In genomic region chr1:206683313-206683712, GRCh38 we compare ENCODE assay signal across 19 cellular contexts. TPM values are rescaled to one million over a fixed set of nuclear protein-coding genes. Genes with fewer than 3 reads are reported as not detected.
DNase-seq lines count a peak whose midpoint lies in the region; ATAC-seq, FAIRE-seq and TF ChIP-seq lines count a peak whose summit lies in the region.
"Had no signal": no experiment of that assay in that cellular context is flagged by ENCODE, and none has a peak within 500 bp of the region (broad histone marks: within the 10 kb centered on the region; RNA-seq: fewer than 3 reads in every experiment).

No MANE protein-coding gene starts in this region.

- H2AFZ ChIP-seq in OCI-LY3 (ENCODE audit: low read depth, low read length) (no peak overlapping the region; the same call in 1 of the 2 replicates), K562 (ENCODE audit: low read depth, low read length) (peak overlapping the region; percentile 35; the same call in 1 of the 2 replicates)

- TF ChIP-seq RAD21 in K562 (CRISPR knock-in tag; conservative IDR thresholded peaks at IDR 0.05 in 1 of 2, IDR thresholded peaks at IDR 0.05 in 1 of 2), result no peak

- H3K27me3 Mint-ChIP-seq in CD8-positive, alpha-beta T cell (ENCODE audit: low read depth), result no peaks in the 10 kb centered on the region
- peaks cover 37% of the 10 kb centered on the region for H3K27me3 Mint-ChIP-seq in osteocyte (ENCODE audit: unreplicated experiment)

- POLR2A ChIA-PET in CD8-positive, alpha-beta T cell (lab: Charles Lee), result interaction anchor here (0.9 to 1.5 kb wide), 2 partner anchors 71 to 176 kb away, joined by 3 to 4 read pairs; partner anchors contain the start of genes EIF2D and RASSF5
- POLR2A ChIA-PET in K562 (lab: Yijun Ruan, JAX), result interaction anchor here (0.8 to 1.8 kb wide), 4 partner anchors 9 to 48 kb away, joined by 3 to 10 read pairs (median 4); partner anchors contain the start of gene DYRK3

- no peak for ATAC-seq in CD8-positive, alpha-beta T cell
- ATAC-seq in K562 (no peak), GM21360 (IDR thresholded peaks at IDR 0.05; ENCODE audit: unreplicated experiment) (no peak)
- ATAC-seq: PC-3 had no signal

- no peak for FAIRE-seq in K562 (lab: Jason Lieb, UNC)
- FAIRE-seq: GM12892 had no signal

- no peak for DNase-seq in CD8-positive, alpha-beta T cell
- DNase-seq in K562 (ENCODE audit: extremely low read depth in 1 of 4, low spot score in 3 of 4), result no peak
- DNase-seq in sigmoid colon, result peak; percentile 55
- DNase-seq in osteocyte (ENCODE audit: extremely low spot score, unreplicated experiment), result no peak
- no peak for DNase-seq in left ventricle myocardium inferior
- DNase-seq: BE2C, GF-D8, GOT3, NCI-H1092, NCI-H146, NCI-H2081, NCI-H2227 treated with DMSO at 0.1 percent for 48 hours, NCI-H524, PC-3, SJCRH30 had no signal

- no peaks in the 10 kb centered on the region for H3K36me3 ChIP-seq in CD8-positive, alpha-beta T cell (ENCODE audit: insufficient read depth, low read length)
- no peaks in the 10 kb centered on the region for H3K36me3 ChIP-seq in OCI-LY3 (replicated peaks; ENCODE audit: low read depth, low read length)
- H3K36me3 ChIP-seq in K562 (ENCODE audit: control insufficient read depth, insufficient read depth, low read length), result no peaks in the 10 kb centered on the region
- no peaks in the 10 kb centered on the region for H3K36me3 ChIP-seq in sigmoid colon
- no peaks in the 10 kb centered on the region for H3K36me3 ChIP-seq in left ventricle myocardium inferior
- H3K36me3 ChIP-seq: BE2C, SJCRH30 had no signal

- peaks cover 32% of the 10 kb centered on the region for H3K79me2 ChIP-seq in OCI-LY3 (ENCODE audit: low read length)
- peaks cover 31% of the 10 kb centered on the region for H3K79me2 ChIP-seq in K562 (ENCODE audit: control insufficient read depth, insufficient read depth, low read length)

- no peaks in the 10 kb centered on the region for H3K9me3 ChIP-seq in CD8-positive, alpha-beta T cell (ENCODE audit: low read length)
- H3K9me3 ChIP-seq in OCI-LY3 (ENCODE audit: insufficient read depth, low read length), result no peaks in the 10 kb centered on the region
- H3K9me3 ChIP-seq in K562 (replicated peaks; ENCODE audit: control insufficient read depth, insufficient read depth, low read depth, low read length), result no peaks in the 10 kb centered on the region
- H3K9me3 ChIP-seq in sigmoid colon, result no peaks in the 10 kb centered on the region
- no peaks in the 10 kb centered on the region for H3K9me3 ChIP-seq in left ventricle myocardium inferior (replicated peaks)
- H3K9me3 ChIP-seq: BE2C, SJCRH30 had no signal

- no peak overlapping the region for H3K27ac Mint-ChIP-seq in CD8-positive, alpha-beta T cell
- H3K27ac Mint-ChIP-seq in osteocyte (ENCODE audit: unreplicated experiment), result no peak overlapping the region

- H3K9ac ChIP-seq in OCI-LY3 (ENCODE audit: low read length), result peak overlapping the region; percentile 55
- peak overlapping the region in 1 of 2 experiments; percentile 61; a peak in 1 of 4 replicates for H3K9ac ChIP-seq in K562 (ENCODE audit: insufficient read depth in 1 of 2, low read depth in 2 of 2, low read length in 2 of 2)

- no peaks in the 10 kb centered on the region for H3K9me3 Mint-ChIP-seq in CD8-positive, alpha-beta T cell
- no peaks in the 10 kb centered on the region for H3K9me3 Mint-ChIP-seq in osteocyte (ENCODE audit: unreplicated experiment)

- H4K20me1 ChIP-seq in OCI-LY3 (ENCODE audit: insufficient read depth, low read length) (peaks cover 24% of the 10 kb centered on the region), K562 (replicated peaks; ENCODE audit: control insufficient read depth, insufficient read depth, low read length) (peaks cover 18% of the 10 kb centered on the region)

- peaks cover 27% of the 10 kb centered on the region for H3K4me1 Mint-ChIP-seq in CD8-positive, alpha-beta T cell (ENCODE audit: low read depth)
- peaks cover 26% of the 10 kb centered on the region for H3K4me1 Mint-ChIP-seq in osteocyte (ENCODE audit: unreplicated experiment)

- H3K4me3 Mint-ChIP-seq in CD8-positive, alpha-beta T cell, result peak overlapping the region; percentile 38
- no peak overlapping the region for H3K4me3 Mint-ChIP-seq in osteocyte (ENCODE audit: unreplicated experiment)

- H3K4me1 ChIP-seq in CD8-positive, alpha-beta T cell (ENCODE audit: insufficient read depth, low read length), result peaks cover 22% of the 10 kb centered on the region
- H3K4me1 ChIP-seq in OCI-LY3 (ENCODE audit: low read length) (peaks cover 75% of the 10 kb centered on the region), K562 (replicated peaks in 1 of 2; ENCODE audit: control insufficient read depth in 2 of 2, insufficient read depth in 2 of 2, low read length in 2 of 2) (peaks cover 29 to 55% of the 10 kb centered on the region in 2 experiments), sigmoid colon (peaks cover 0 to 28% (median 26%) of the 10 kb centered on the region in 4 donors), left ventricle myocardium inferior (peaks cover 53% of the 10 kb centered on the region)
- H3K4me1 ChIP-seq: BE2C had no signal

- H3K27me3 ChIP-seq in CD8-positive, alpha-beta T cell (ENCODE audit: insufficient read depth, low read length), result no peaks in the 10 kb centered on the region
- H3K27me3 ChIP-seq in OCI-LY3 (ENCODE audit: low read depth, low read length), result peaks cover 11% of the 10 kb centered on the region
- no peaks in the 10 kb centered on the region; a peak in 1 of 5 replicates for H3K27me3 ChIP-seq in K562 (ENCODE audit: control insufficient read depth in 2 of 2, insufficient read depth in 2 of 2, low read length in 2 of 2)
- H3K27me3 ChIP-seq in sigmoid colon, result no peaks in the 10 kb centered on the region
- no peaks in the 10 kb centered on the region for H3K27me3 ChIP-seq in left ventricle myocardium inferior (ENCODE audit: low read depth)
- H3K27me3 ChIP-seq: SJCRH30 had no signal

- TF ChIP-seq POLR2A in K562 (conservative IDR thresholded peaks at IDR 0.05) (no peak), sigmoid colon (IDR thresholded peaks at IDR 0.05) (no peak)

- no TSS peak for BruUV-seq in K562 (replicated peaks; lab: Mats Ljungman, UMichigan)

- 32% methylated on average over 6 of the region's 6 CpGs for WGBS in K562 (ENCODE audit: insufficient coverage, low coverage, missing lambda C conversion rate)
- 89 to 95% methylated on average over 6 of the region's 6 CpGs for WGBS in sigmoid colon, 2 donors

- H3K4me2 ChIP-seq in OCI-LY3 (ENCODE audit: low read length) (peak overlapping the region; percentile 94), K562 (ENCODE audit: insufficient read depth, low read length) (no peak overlapping the region)

- CTCF ChIA-PET in CD8-positive, alpha-beta T cell (lab: Charles Lee), result interaction anchor here (1.0 to 3.1 kb wide), 6 partner anchors 11 to 125 kb away, joined by 3 to 18 read pairs (median 3); partner anchors contain the start of gene DYRK3
- CTCF ChIA-PET in K562 (lab: Yijun Ruan, JAX; ENCODE audit: low intra/inter-chr PET ratio), result no interaction called here

- TF ChIP-seq EP300 in K562 (IDR thresholded peaks at IDR 0.05; ENCODE audit: low read length) (no peak), sigmoid colon (IDR thresholded peaks at IDR 0.05) (no peak)

- H3K36me3 Mint-ChIP-seq in CD8-positive, alpha-beta T cell, result peaks cover 13% of the 10 kb centered on the region
- peaks cover 2% of the 10 kb centered on the region for H3K36me3 Mint-ChIP-seq in osteocyte (ENCODE audit: unreplicated experiment)

- H3K27ac ChIP-seq in CD8-positive, alpha-beta T cell (ENCODE audit: low read depth, low read length), result no peak overlapping the region
- H3K27ac ChIP-seq in OCI-LY3 (ENCODE audit: low read length), result peak overlapping the region; percentile 70
- no peak overlapping the region for H3K27ac ChIP-seq in K562 (ENCODE audit: extremely low read depth, low read depth, low read length)
- H3K27ac ChIP-seq in sigmoid colon, result no peak overlapping the region
- H3K27ac ChIP-seq in left ventricle myocardium inferior (replicated peaks), result no peak overlapping the region
- H3K27ac ChIP-seq: RWPE1, SJCRH30 had no signal

- no peak for TF ChIP-seq CTCF in CD8-positive, alpha-beta T cell (IDR thresholded peaks at IDR 0.05)
- TF ChIP-seq CTCF in OCI-LY3 (IDR thresholded peaks at IDR 0.05; ENCODE audit: low read depth, low read length), result no peak
- no peak for TF ChIP-seq CTCF in K562 (IDR thresholded peaks at IDR 0.05 in 2 of 3, conservative IDR thresholded peaks at IDR 0.05 in 1 of 3; ENCODE audit: insufficient read depth in 2 of 3, low read depth in 1 of 3, low read length in 3 of 3)
- no peak for TF ChIP-seq CTCF in sigmoid colon (IDR thresholded peaks at IDR 0.05)
- TF ChIP-seq CTCF in osteocyte (IDR thresholded peaks at IDR 0.05), result no peak
- TF ChIP-seq CTCF in left ventricle myocardium inferior (IDR thresholded peaks at IDR 0.05; ENCODE audit: borderline replicate concordance), result no peak

- intact Hi-C loops in CD8-positive, alpha-beta T cell (cut with DNase I, micrococcal nuclease), result no loop called here
- intact Hi-C loops in K562 (cut with micrococcal nuclease), result no loop called here
- intact Hi-C loops in sigmoid colon (cut with DNase I), result no loop called here
- intact Hi-C loops in left ventricle myocardium inferior (cut with micrococcal nuclease), result no loop called here

- H3K4me3 ChIP-seq in CD8-positive, alpha-beta T cell (ENCODE audit: low read depth, low read length), result no peak overlapping the region
- peak overlapping the region; percentile 80 for H3K4me3 ChIP-seq in OCI-LY3 (ENCODE audit: low read length)
- H3K4me3 ChIP-seq in K562, result no peak overlapping the region
- no peak overlapping the region for H3K4me3 ChIP-seq in sigmoid colon
- no peak overlapping the region for H3K4me3 ChIP-seq in left ventricle myocardium inferior
- H3K4me3 ChIP-seq: SJCRH30 had no signal

- peaks cover 6% of the 10 kb centered on the region for H3K9me1 ChIP-seq in K562 (ENCODE audit: control insufficient read depth, insufficient read depth, low read length)

- in situ Hi-C loops in K562 (cut with MboI), result no loop called here

RNA-seq across cellular contexts. Expression of gene MAPKAPK2, which starts 1.4 kb away (rescaled TPM):
- 100 to 1,000 TPM; 218 to 225 TPM for total RNA-seq in CD8-positive, alpha-beta T cell
- 70.6 and 157 TPM in 2 replicates for total RNA-seq in K562 (2011; cell fraction: chromatin; rRNA removed; ENCODE audit: low replicate concordance)
- total RNA-seq in K562 (2011; cell fraction: nucleolus; rRNA removed), result 89.5 and 98.9 TPM in 2 replicates
- total RNA-seq in K562 (2011; cell fraction: nucleoplasm; rRNA removed), result 74.0 and 80.4 TPM in 2 replicates
- total RNA-seq in K562 (2014; rRNA removed), result 52.1 and 57.2 TPM in 2 replicates
- 36.1 and 36.6 TPM in 2 replicates for total RNA-seq in K562 (2014; rRNA removed; fragmentation: Illumina TruSeq; extraction: Trizol)
- total RNA-seq in K562 (2015; rRNA removed; fragmentation: Illumina TruSeq; extraction: Trizol), result 33.3 and 35.6 TPM in 2 replicates
- total RNA-seq in K562 (2021), result 81.3 and 94.2 TPM in 2 replicates
- polyA plus RNA-seq in K562 (2011; rRNA removed), result 66.5 and 72.1 TPM in 2 replicates
- 68.3 and 74.8 TPM in 2 replicates for polyA plus RNA-seq in K562 (2011; cell fraction: cytosol; rRNA removed)
- polyA plus RNA-seq in K562 (2011; cell fraction: nucleus; rRNA removed), result 140 and 167 TPM in 2 replicates
- polyA plus RNA-seq in K562 (2012), result 53.3 and 64.1 TPM in 2 replicates
- 73.6 and 78.3 TPM in 2 replicates for polyA plus RNA-seq in K562 (2014; fragmentation: Illumina TruSeq; extraction: Trizol)
- 1 to 10 TPM in 1 of 2 experiments, under 1 TPM in 1; 0.63 to 1.3 TPM for polyA plus RNA-seq in K562 (2014; fragmentation: Nextera tagmentation; extraction: Ambion mirVana)
- polyA plus RNA-seq in K562 (2014; rRNA removed), result 53.4 and 57.2 TPM in 2 replicates
- polyA minus RNA-seq in K562 (2011; rRNA and poly(A)+ RNA removed), result 48.3 and 60.9 TPM in 2 replicates
- polyA minus RNA-seq in K562 (2011; cell fraction: cytosol; rRNA and poly(A)+ RNA removed), result 37.6 and 41.0 TPM in 2 replicates
- 30.2 and 35.1 TPM in 2 replicates for polyA minus RNA-seq in K562 (2011; cell fraction: nucleus; rRNA and poly(A)+ RNA removed)
- total RNA-seq in sigmoid colon, result 10 to 100 TPM; 32.1 to 61.4 (median 40.5) TPM
- 10 to 100 TPM; 37.8 to 55.5 (median 39.3) TPM for polyA plus RNA-seq in sigmoid colon
- total RNA-seq in osteocyte, result 62.4 and 67.5 TPM in 2 replicates
- 215 TPM for total RNA-seq in left ventricle myocardium inferior

RNA-seq across cellular contexts. Expression of gene DYRK3, which starts 48.0 kb away (rescaled TPM):
- 1 to 10 TPM in 1 of 2 experiments, under 1 TPM in 1; 0.94 to 1.4 TPM for total RNA-seq in CD8-positive, alpha-beta T cell
- 39.6 and 56.6 TPM in 2 replicates for total RNA-seq in K562 (2011; cell fraction: chromatin; rRNA removed; ENCODE audit: low replicate concordance)
- 27.2 and 29.9 TPM in 2 replicates for total RNA-seq in K562 (2011; cell fraction: nucleolus; rRNA removed)
- total RNA-seq in K562 (2011; cell fraction: nucleoplasm; rRNA removed), result 31.7 and 33.1 TPM in 2 replicates
- 22.5 and 33.6 TPM in 2 replicates for total RNA-seq in K562 (2014; rRNA removed)
- 29.6 and 31.0 TPM in 2 replicates for total RNA-seq in K562 (2014; rRNA removed; fragmentation: Illumina TruSeq; extraction: Trizol)
- 23.3 and 25.7 TPM in 2 replicates for total RNA-seq in K562 (2015; rRNA removed; fragmentation: Illumina TruSeq; extraction: Trizol)
- total RNA-seq in K562 (2021), result 30.2 and 31.6 TPM in 2 replicates
- 30.8 and 33.7 TPM in 2 replicates for polyA plus RNA-seq in K562 (2011; rRNA removed)
- 14.5 and 17.4 TPM in 2 replicates for polyA plus RNA-seq in K562 (2011; cell fraction: cytosol; rRNA removed)
- polyA plus RNA-seq in K562 (2011; cell fraction: nucleus; rRNA removed), result 20.4 and 23.2 TPM in 2 replicates
- 17.0 and 17.6 TPM in 2 replicates for polyA plus RNA-seq in K562 (2012)
- polyA plus RNA-seq in K562 (2014; fragmentation: Illumina TruSeq; extraction: Trizol), result 24.8 and 30.2 TPM in 2 replicates
- 1 to 10 TPM; 4.5 to 5.2 TPM for polyA plus RNA-seq in K562 (2014; fragmentation: Nextera tagmentation; extraction: Ambion mirVana)
- polyA plus RNA-seq in K562 (2014; rRNA removed), result 16.3 and 20.2 TPM in 2 replicates
- 52.0 and 59.7 TPM in 2 replicates for polyA minus RNA-seq in K562 (2011; rRNA and poly(A)+ RNA removed)
- 21.9 and 25.0 TPM in 2 replicates for polyA minus RNA-seq in K562 (2011; cell fraction: cytosol; rRNA and poly(A)+ RNA removed)
- polyA minus RNA-seq in K562 (2011; cell fraction: nucleus; rRNA and poly(A)+ RNA removed), result 13.9 and 20.9 TPM in 2 replicates
- total RNA-seq in sigmoid colon, result 1 to 10 TPM; 3.2 to 7.8 (median 6.2) TPM
- 1 to 10 TPM in 1 of 3 donors, under 1 TPM in 2; 0.60 to 1.3 (median 0.92) TPM for polyA plus RNA-seq in sigmoid colon
- 1.7 and 2.1 TPM in 2 replicates for total RNA-seq in osteocyte
- total RNA-seq in left ventricle myocardium inferior, result 26.6 TPM
